In genomic region chr2:42810971-42811865, GRCh38 we compare ENCODE assay signal across 8 cellular contexts. TPM values are rescaled to one million over a fixed set of nuclear protein-coding genes. Genes with fewer than 3 reads are reported as not detected.
A peak's percentile ranks its signal among the peaks of the same experiment; 100 is the strongest.
DNase-seq lines count a peak whose midpoint lies in the region; ATAC-seq and TF ChIP-seq lines count a peak whose summit lies in the region.

No MANE protein-coding gene starts in this region.

- H3K4me1 ChIP-seq in lower lobe of right lung, result peaks cover 15% of the 10 kb centered on the region

- H3K9me3 ChIP-seq in lower lobe of right lung, result peaks cover 3% of the 10 kb centered on the region

- ATAC-seq in GM21528 (IDR thresholded peaks at IDR 0.05; ENCODE audit: low FRiP score, unreplicated experiment) (peak; percentile 27), lower lobe of right lung (peak; percentile 22 to 29)

- peak overlapping the region; percentile 50 for H3K4me3 ChIP-seq in LNCaP clone FGC (ENCODE audit: low read depth, low read length)
- H3K4me3 ChIP-seq in lower lobe of right lung, result peak overlapping the region; percentile 66

- H3K36me3 ChIP-seq in lower lobe of right lung, result no peaks in the 10 kb centered on the region

- intact Hi-C loops in lower lobe of right lung (cut with DNase I), result no loop called here

- DNase-seq in ELR (ENCODE audit: low read depth) (peak; percentile 58), LNCaP clone FGC (ENCODE audit: low read depth) (no peak), lower lobe of right lung (peak; percentile 61), epidermal melanocyte (ENCODE audit: insufficient read length, low spot score) (no peak)
- peak; percentile 37 to 47 for DNase-seq in activated CD4-positive, alpha-beta T cell treated with anti-CD3 and anti-CD28 coated beads for 4 hours
- DNase-seq in effector CD4-positive, alpha-beta T cell, result peak; percentile 12
- DNase-seq in stimulated activated CD4-positive, alpha-beta T cell treated with anti-CD3 and anti-CD28 coated beads, TNF-alpha, amount 100 ng/mL, for 48 hours (ENCODE audit: low read depth in 3 of 3), result peak; percentile 8 to 43 (median 11)

- H3K27ac ChIP-seq in lower lobe of right lung, result peak overlapping the region; percentile 99

- TF ChIP-seq CTCF in LNCaP clone FGC (IDR thresholded peaks at IDR 0.05; ENCODE audit: control insufficient read depth, extremely low read depth, insufficient read depth), result no peak
- no peak for TF ChIP-seq CTCF in lower lobe of right lung (IDR thresholded peaks at IDR 0.05)

- no peaks in the 10 kb centered on the region for H3K27me3 ChIP-seq in lower lobe of right lung (ENCODE audit: low read depth)

RNA-seq across cellular contexts. Expression of gene HAAO, which starts 18.8 kb away (rescaled TPM):
- total RNA-seq in lower lobe of right lung, result 6.1 TPM

RNA-seq across cellular contexts. Expression of gene OXER1, which starts 47.3 kb away (rescaled TPM):
- total RNA-seq in lower lobe of right lung, result 1.9 TPM

Comparison
In these comparisons a context has a peak if more than half of its experiments do, and no peak if none do; other contexts are left out.
1. DNase-seq: peak in ELR (single experiment), activated CD4-positive, alpha-beta T cell treated with anti-CD3 and anti-CD28 coated beads for 4 hours (2 of 2), effector CD4-positive, alpha-beta T cell (single experiment), lower lobe of right lung (single experiment) and stimulated activated CD4-positive, alpha-beta T cell treated with anti-CD3 and anti-CD28 coated beads, TNF-alpha, amount 100 ng/mL, for 48 hours (3 of 3); none in LNCaP clone FGC (single experiment) and epidermal melanocyte (single experiment).